8 cellular contexts compared by ENCODE assay signal in the genomic region with DNA sequence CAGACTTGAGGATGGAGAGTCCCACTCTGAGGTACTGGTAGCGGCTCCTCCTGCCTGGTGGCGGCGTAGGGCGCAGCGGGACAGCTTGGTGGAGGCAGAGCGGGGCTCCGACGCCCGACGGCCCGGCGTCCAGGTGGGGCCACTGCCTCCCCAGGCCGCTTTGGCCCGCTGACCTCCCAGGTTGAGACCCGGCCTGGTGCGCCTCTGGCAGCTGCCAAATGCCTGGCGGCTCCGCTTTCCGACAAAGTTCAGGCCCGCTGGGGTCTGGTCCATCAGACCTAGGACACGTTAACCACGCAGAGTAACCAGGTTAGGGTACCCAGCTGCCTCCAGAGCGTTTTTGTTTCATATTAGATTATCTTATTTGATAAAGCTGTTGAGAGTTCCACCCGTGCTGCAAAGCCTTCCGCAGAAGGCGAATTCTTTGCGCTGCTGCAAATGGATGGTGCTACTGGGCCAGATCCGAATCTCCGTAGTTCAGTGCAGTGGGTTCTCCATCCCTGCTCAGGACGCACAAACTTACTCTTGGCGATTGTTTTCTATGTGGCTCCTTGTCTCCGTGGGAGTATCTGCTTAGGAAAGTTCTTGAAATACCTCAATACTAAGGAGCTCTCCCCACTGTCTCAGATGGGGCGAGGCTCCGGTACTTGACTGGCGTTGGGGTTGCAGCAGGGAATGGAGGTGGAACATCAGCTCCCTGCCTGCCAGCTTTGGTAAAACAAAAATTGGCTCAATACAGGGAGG. TPM values are rescaled to one million over a fixed set of nuclear protein-coding genes. Genes with fewer than 3 reads are reported as not detected.
A peak's percentile ranks its signal among the peaks of the same experiment; 100 is the strongest.
DNase-seq lines count a peak whose midpoint lies in the region; ATAC-seq and TF ChIP-seq lines count a peak whose summit lies in the region.

No MANE protein-coding gene starts in this region.

- H2AFZ ChIP-seq in mammary epithelial cell (ENCODE audit: low read depth, low read length), result peak overlapping the region; percentile 34

- H3K4me1 Mint-ChIP-seq in stimulated activated naive CD8-positive, alpha-beta T cell treated with anti-CD3 and anti-CD28 coated beads, Interleukin-15, Interleukin-2, amounts not matched to agents 100 ng/mL and 50 ng/mL, for 24 hours (ENCODE audit: low read depth), result peaks cover 15% of the 10 kb centered on the region

- no peak overlapping the region for H3K27ac ChIP-seq in mammary epithelial cell (ENCODE audit: insufficient read depth, low read depth, low read length)

- BruUV-seq in mammary epithelial cell (replicated peaks; lab: Mats Ljungman, UMichigan), result no TSS peak

- TF ChIP-seq CTCF in mammary epithelial cell (conservative IDR thresholded peaks at IDR 0.05 in 1 of 2, IDR thresholded peaks at IDR 0.05 in 1 of 2; ENCODE audit: extremely low read depth in 1 of 2, insufficient read depth in 1 of 2, low read depth in 1 of 2, low read length in 2 of 2), result no peak

- H3K79me2 ChIP-seq in mammary epithelial cell (ENCODE audit: insufficient read depth, low read length), result no peaks in the 10 kb centered on the region

- H3K36me3 ChIP-seq in mammary epithelial cell (ENCODE audit: insufficient read depth, low read length), result no peaks in the 10 kb centered on the region

- ATAC-seq in GM18909 (IDR thresholded peaks at IDR 0.05; ENCODE audit: poor library complexity, unreplicated experiment), result no peak
- no peak for ATAC-seq in GM19023 (IDR thresholded peaks at IDR 0.05; ENCODE audit: unreplicated experiment)
- ATAC-seq in HG03432 (IDR thresholded peaks at IDR 0.05; ENCODE audit: unreplicated experiment), result no peak

- no peak overlapping the region for H3K9ac ChIP-seq in mammary epithelial cell (ENCODE audit: insufficient read depth, low read length)

- peaks cover 3% of the 10 kb centered on the region for H3K9me3 Mint-ChIP-seq in stimulated activated naive CD8-positive, alpha-beta T cell treated with anti-CD3 and anti-CD28 coated beads, Interleukin-15, Interleukin-2, amounts not matched to agents 100 ng/mL and 50 ng/mL, for 24 hours

- H3K27ac Mint-ChIP-seq in stimulated activated naive CD8-positive, alpha-beta T cell treated with anti-CD3 and anti-CD28 coated beads, Interleukin-15, Interleukin-2, amounts not matched to agents 100 ng/mL and 50 ng/mL, for 24 hours, result no peak overlapping the region

- H3K4me3 Mint-ChIP-seq in stimulated activated naive CD8-positive, alpha-beta T cell treated with anti-CD3 and anti-CD28 coated beads, Interleukin-15, Interleukin-2, amounts not matched to agents 100 ng/mL and 50 ng/mL, for 24 hours, result peak overlapping the region; percentile 62

- H3K4me2 ChIP-seq in mammary epithelial cell (ENCODE audit: insufficient read depth, low read depth, low read length), result peak overlapping the region; percentile 100

- H4K20me1 ChIP-seq in mammary epithelial cell (ENCODE audit: insufficient read depth, low read length), result no peaks in the 10 kb centered on the region

- peaks cover 15% of the 10 kb centered on the region for H3K4me1 ChIP-seq in mammary epithelial cell (ENCODE audit: insufficient read depth, low read length)

- in situ Hi-C loops in mammary epithelial cell (cut with MboI; ENCODE audit: low sequenced_read_pairs in 2 of 2), result no loop called here

- WGBS in mammary epithelial cell (ENCODE audit: low coverage, missing lambda C conversion rate), result 4% methylated on average over 15 of the region's 35 CpGs

- no peaks in the 10 kb centered on the region for H3K9me3 ChIP-seq in mammary epithelial cell (replicated peaks; ENCODE audit: insufficient read depth, low read length)

- CTCF ChIA-PET in mammary epithelial cell (lab: Charles Lee; ENCODE audit: low non-redundant PET), result no interaction called here

- peaks cover 10% of the 10 kb centered on the region for H3K27me3 ChIP-seq in mammary epithelial cell (ENCODE audit: insufficient read depth, low read length)

- H3K36me3 Mint-ChIP-seq in stimulated activated naive CD8-positive, alpha-beta T cell treated with anti-CD3 and anti-CD28 coated beads, Interleukin-15, Interleukin-2, amounts not matched to agents 100 ng/mL and 50 ng/mL, for 24 hours (ENCODE audit: low read depth), result no peaks in the 10 kb centered on the region

- DNase-seq in COLO668 (lab: John Stamatoyannopoulos, UW; ENCODE audit: unreplicated experiment), result peak; percentile 38
- DNase-seq in M059J (ENCODE audit: low read depth), result peak; percentile 9
- DNase-seq in mammary epithelial cell, result peak; percentile 4
- DNase-seq in inferior parietal cortex (ENCODE audit: extremely low spot score), result peak; percentile 59

- dilution Hi-C loops in mammary epithelial cell (cut with HindIII; ENCODE audit: low sequenced_read_pairs), result no loop called here

- intact Hi-C loops in mammary epithelial cell (cut with micrococcal nuclease), result loop anchor here (10.0 kb wide), 1 partner anchor 159 kb away; no protein-coding TSS in a partner anchor

- peaks cover 62% of the 10 kb centered on the region for H3K27me3 Mint-ChIP-seq in stimulated activated naive CD8-positive, alpha-beta T cell treated with anti-CD3 and anti-CD28 coated beads, Interleukin-15, Interleukin-2, amounts not matched to agents 100 ng/mL and 50 ng/mL, for 24 hours

- peak overlapping the region; percentile 33 to 62 (median 57) for H3K4me3 ChIP-seq in mammary epithelial cell (replicated peaks in 1 of 3; ENCODE audit: insufficient read depth in 1 of 3, low read depth in 2 of 3, low read length in 3 of 3)

RNA-seq across cellular contexts. Expression of gene B3GALT1, which starts 1.4 kb away (rescaled TPM):
- total RNA-seq in M059J (2014; rRNA removed; shearing (Covaris generic)), result not detected in 2 replicates
- total RNA-seq in mammary epithelial cell, result not detected
- polyA plus RNA-seq in mammary epithelial cell, result 0.01 TPM
- polyA minus RNA-seq in mammary epithelial cell, result not detected

Comparison
In these comparisons a context has a peak if more than half of its experiments do, and no peak if none do; other contexts are left out.
1. DNase-seq: peak in every context shown above with its lines; median percentile 59 in inferior parietal cortex; 38 in COLO668; 9 in M059J; 4 in mammary epithelial cell.